In genomic region chr6:1716845-1717244, GRCh38 we compare ENCODE assay signal across 16 cellular contexts.
DNase-seq lines count a peak whose midpoint lies in the region; ATAC-seq lines count a peak whose summit lies in the region.
"Had no signal": no experiment of that assay in that cellular context is flagged by ENCODE, and none has a peak within 500 bp of the region (broad histone marks: within the 10 kb centered on the region; RNA-seq: fewer than 3 reads in every experiment).

No MANE protein-coding gene starts in this region.

- no peak overlapping the region for H3K4me3 ChIP-seq in SJCRH30
- H3K4me3 ChIP-seq: A549 had no signal

- intact Hi-C loops in left ventricle myocardium superior (cut with micrococcal nuclease) (no loop called here), left cardiac atrium (cut with DNase I) (no loop called here)

- DNase-seq in left ventricle myocardium superior (no peak), left cardiac atrium (no peak), astrocyte of the hippocampus (ENCODE audit: low read depth, low spot score) (peak; percentile 33), kidney tubule cell (ENCODE audit: low spot score) (peak; percentile 31), SJCRH30 (no peak), NCI-H1092 (lab: John Stamatoyannopoulos, UW) (no peak)
- DNase-seq: AML-193; CD4-positive, alpha-beta T cell; DMS79 treated with DMSO at 0.1 percent for 48 hours; GF-D8; HCEC 1CT had no signal

- no peaks in the 10 kb centered on the region for H3K36me3 ChIP-seq in SJCRH30

- H3K27ac ChIP-seq in SJCRH30: no peak overlapping the region
- H3K27ac ChIP-seq: 22Rv1, A549, C4-2B had no signal

- ATAC-seq in left ventricle myocardium superior (peak; percentile 31), left cardiac atrium (no peak), HG03342 (IDR thresholded peaks at IDR 0.05; ENCODE audit: unreplicated experiment) (no peak)
- ATAC-seq: A549, HepG2 had no signal

- peaks cover 10% of the 10 kb centered on the region for H3K4me1 ChIP-seq in SJCRH30
- H3K4me1 ChIP-seq: A549 had no signal

- H3K27me3 ChIP-seq in SJCRH30: no peaks in the 10 kb centered on the region

- no peaks in the 10 kb centered on the region for H3K9me3 ChIP-seq in SJCRH30 (replicated peaks)
- H3K9me3 ChIP-seq: A549 had no signal

Comparison
In these comparisons a context has a peak if more than half of its experiments do, and no peak if none do; other contexts are left out.
1. DNase-seq: peak in astrocyte of the hippocampus (single experiment) and kidney tubule cell (single experiment); none in left ventricle myocardium superior (single experiment), left cardiac atrium (single experiment), SJCRH30 (0 of 2) and NCI-H1092 (single experiment).